ENCODE assay signal across 1 cellular context in genomic region chr19:16599655-16600346, GRCh38.
TF ChIP-seq lines count a peak whose summit lies in the region.

No MANE protein-coding gene starts in this region.

TF ChIP-seq in WTC11, 78 proteins besides CTCF, POLR2A, EP300 and RAD21 (continued from another document):
- TF ChIP-seq, protein P1, sequence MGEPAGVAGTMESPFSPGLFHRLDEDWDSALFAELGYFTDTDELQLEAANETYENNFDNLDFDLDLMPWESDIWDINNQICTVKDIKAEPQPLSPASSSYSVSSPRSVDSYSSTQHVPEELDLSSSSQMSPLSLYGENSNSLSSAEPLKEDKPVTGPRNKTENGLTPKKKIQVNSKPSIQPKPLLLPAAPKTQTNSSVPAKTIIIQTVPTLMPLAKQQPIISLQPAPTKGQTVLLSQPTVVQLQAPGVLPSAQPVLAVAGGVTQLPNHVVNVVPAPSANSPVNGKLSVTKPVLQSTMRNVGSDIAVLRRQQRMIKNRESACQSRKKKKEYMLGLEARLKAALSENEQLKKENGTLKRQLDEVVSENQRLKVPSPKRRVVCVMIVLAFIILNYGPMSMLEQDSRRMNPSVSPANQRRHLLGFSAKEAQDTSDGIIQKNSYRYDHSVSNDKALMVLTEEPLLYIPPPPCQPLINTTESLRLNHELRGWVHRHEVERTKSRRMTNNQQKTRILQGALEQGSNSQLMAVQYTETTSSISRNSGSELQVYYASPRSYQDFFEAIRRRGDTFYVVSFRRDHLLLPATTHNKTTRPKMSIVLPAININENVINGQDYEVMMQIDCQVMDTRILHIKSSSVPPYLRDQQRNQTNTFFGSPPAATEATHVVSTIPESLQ (CRISPR knock-in tag; IDR thresholded peaks at IDR 0.05): no peak
TF ChIP-seq in WTC11: peak in this region for 0.
